19 cellular contexts compared by ENCODE assay signal in genomic region chr12:127238061-127238460, GRCh38.
"Had no signal": no experiment of that assay in that cellular context is flagged by ENCODE, and none has a peak within 500 bp of the region (broad histone marks: within the 10 kb centered on the region; RNA-seq: fewer than 3 reads in every experiment).

No MANE protein-coding gene starts in this region.

- H3K27ac ChIP-seq: body of pancreas, foreskin keratinocyte, suprapubic skin had no signal

- H3K9me3 ChIP-seq: body of pancreas, suprapubic skin had no signal

- H3K4me3 Mint-ChIP-seq: dendritic cell treated with granulocyte-macrophage colony-stimulating factor and Interleukin-4, amounts not matched to agents 40 ng/mL and 50 ng/mL, for 4 days; effector memory CD8-positive, alpha-beta T cell; nephron; type B pancreatic cell had no signal

- H3K27me3 Mint-ChIP-seq: dendritic cell treated with granulocyte-macrophage colony-stimulating factor and Interleukin-4, amounts not matched to agents 40 ng/mL and 50 ng/mL, for 4 days had no signal

- H3K9me3 Mint-ChIP-seq: activated T-helper 2 cell treated with anti-CD3 and anti-CD28 coated beads, Interferon-gamma antibody, Interleukin-2, Interleukin-4, amounts not matched to agents 10 μg/mL and 5 μg/mL and 100 μg/mL, durations not matched to agents 14 hours and 24 hours and 36 hours; dendritic cell treated with granulocyte-macrophage colony-stimulating factor and Interleukin-4, amounts not matched to agents 40 ng/mL and 50 ng/mL, for 4 days; effector memory CD8-positive, alpha-beta T cell; nephron; type B pancreatic cell had no signal

- H3K36me3 ChIP-seq: suprapubic skin had no signal

- H3K4me3 ChIP-seq: body of pancreas, suprapubic skin had no signal

- H3K4me1 ChIP-seq: body of pancreas, suprapubic skin had no signal

- H3K36me3 Mint-ChIP-seq: type B pancreatic cell had no signal

- H3K4me1 Mint-ChIP-seq: nephron had no signal

- H3K27ac Mint-ChIP-seq: activated T-helper 2 cell treated with anti-CD3 and anti-CD28 coated beads, Interferon-gamma antibody, Interleukin-2, Interleukin-4, amounts not matched to agents 10 μg/mL and 5 μg/mL and 100 μg/mL, durations not matched to agents 14 hours and 24 hours and 36 hours; dendritic cell treated with granulocyte-macrophage colony-stimulating factor and Interleukin-4, amounts not matched to agents 40 ng/mL and 50 ng/mL, for 4 days; effector memory CD8-positive, alpha-beta T cell; nephron; type B pancreatic cell had no signal

- H3K27me3 ChIP-seq: body of pancreas, foreskin keratinocyte, suprapubic skin had no signal

- DNase-seq: activated CD4-positive, alpha-beta T cell treated with anti-CD3 and anti-CD28 coated beads, Interleukin-2, amount 50 U/mL, for 1 hour; activated CD4-positive, CD25-positive, alpha-beta regulatory T cell; activated naive CD4-positive, alpha-beta T cell treated with anti-CD3 and anti-CD28 coated beads, Interleukin-2, amount 50 U/mL, for 16 hours; activated T-cell treated with anti-CD3 and anti-CD28 coated beads for 4 hours; amniotic stem cell; body of pancreas; effector memory CD8-positive, alpha-beta T cell; foreskin keratinocyte; head of caudate nucleus; mesenchymal stem cell; stimulated activated CD4-positive, alpha-beta T cell treated with anti-CD3 and anti-CD28 coated beads, Interleukin-4, amount 100 ng/mL, for 1 hour; stimulated activated CD8-positive, alpha-beta memory T cell treated with anti-CD3 and anti-CD28 coated beads, Interleukin-4, amount 100 ng/mL, for 48 hours; stimulated activated naive CD8-positive, alpha-beta T cell treated with anti-CD3 and anti-CD28 coated beads, Interleukin-15, Interleukin-2, amounts not matched to agents 100 U/mL and 50 U/mL, for 24 hours; T-helper 1 cell had no signal
